ENCODE assay signal across 11 cellular contexts in the genomic region with DNA sequence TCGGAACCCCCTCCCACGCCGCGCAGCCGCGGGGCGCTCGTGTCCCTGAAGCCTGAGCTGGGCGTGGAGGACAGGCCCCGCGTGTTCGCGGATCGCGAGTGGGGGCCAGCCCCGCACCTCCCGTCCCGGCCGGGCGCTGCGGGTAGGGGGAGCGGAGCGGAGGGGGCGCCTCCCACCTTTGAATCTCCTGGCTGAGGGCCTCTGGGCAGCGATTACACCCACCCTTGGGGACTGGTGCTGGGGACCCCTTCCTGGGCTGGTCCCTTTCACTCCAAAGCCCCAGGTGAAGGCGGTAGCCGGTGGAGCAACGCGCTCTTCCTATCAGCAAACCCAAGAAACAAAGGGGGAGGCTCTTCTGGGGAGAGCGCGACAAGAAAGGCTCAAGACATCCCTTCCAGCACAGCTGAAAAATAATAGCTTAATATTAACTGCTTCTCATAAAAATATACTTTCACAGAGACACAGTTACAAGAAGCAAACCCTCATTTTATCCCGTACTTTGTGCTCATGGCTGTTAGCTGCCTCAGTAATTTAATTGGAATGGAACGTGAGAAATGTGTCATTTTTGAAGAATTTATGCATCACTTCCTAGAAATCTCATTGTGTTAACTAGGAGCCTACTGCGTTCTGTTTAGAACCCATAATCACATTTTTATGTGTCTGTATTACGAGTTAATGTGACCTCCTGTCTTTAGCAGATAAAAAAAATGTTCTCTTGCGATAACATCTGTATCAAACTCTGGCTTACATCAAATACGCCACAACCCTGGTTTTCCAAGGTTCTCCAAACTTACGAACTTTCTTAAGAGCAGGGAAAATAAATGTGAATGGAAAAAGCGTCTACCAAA. TPM values are rescaled to one million over a fixed set of nuclear protein-coding genes. Genes with fewer than 3 reads are reported as not detected.
DNase-seq lines count a peak whose midpoint lies in the region; ATAC-seq and TF ChIP-seq lines count a peak whose summit lies in the region.
"Had no signal": no experiment of that assay in that cellular context is flagged by ENCODE, and none has a peak within 500 bp of the region (broad histone marks: within the 10 kb centered on the region; RNA-seq: fewer than 3 reads in every experiment).

No MANE protein-coding gene starts in this region.

- no peaks in the 10 kb centered on the region for H3K36me3 Mint-ChIP-seq in HFFc6 (ENCODE audit: low read depth)

- peak overlapping the region; percentile 58 for H2AFZ ChIP-seq in mammary epithelial cell (ENCODE audit: low read depth, low read length)

- peak overlapping the region; percentile 57 for H3K27ac Mint-ChIP-seq in HFFc6

- H4K20me1 ChIP-seq in mammary epithelial cell (ENCODE audit: insufficient read depth, low read length), result no peaks in the 10 kb centered on the region

- CTCF ChIA-PET in mammary epithelial cell (lab: Charles Lee; ENCODE audit: low non-redundant PET), result interaction anchor here (0.5 to 1.0 kb wide), 3 partner anchors 400 to 1074 kb away, joined by 4 to 6 read pairs (median 4); no protein-coding TSS in a partner anchor

- H3K4me3 Mint-ChIP-seq in HFFc6, result peak overlapping the region; percentile 86

- intact Hi-C loops in mammary epithelial cell (cut with micrococcal nuclease), result loop anchor here (1.0 to 10.0 kb wide), 4 partner anchors 138 to 892 kb away; no protein-coding TSS in a partner anchor

- 5% methylated on average over 13 of the region's 39 CpGs for WGBS in mammary epithelial cell (ENCODE audit: low coverage, missing lambda C conversion rate)

- BruUV-seq in mammary epithelial cell (replicated peaks; lab: Mats Ljungman, UMichigan), result TSS peak; percentile 61

- dilution Hi-C loops in mammary epithelial cell (cut with HindIII; ENCODE audit: low sequenced_read_pairs), result loop anchor here (10.0 to 25.0 kb wide), 2 partner anchors 65 to 393 kb away; no protein-coding TSS in a partner anchor

- peaks cover 25% of the 10 kb centered on the region for H3K4me1 ChIP-seq in mammary epithelial cell (ENCODE audit: insufficient read depth, low read length)

- TF ChIP-seq CTCF in HFFc6 (IDR thresholded peaks at IDR 0.05) (no peak), mammary epithelial cell (conservative IDR thresholded peaks at IDR 0.05 in 1 of 2, IDR thresholded peaks at IDR 0.05 in 1 of 2; ENCODE audit: extremely low read depth in 1 of 2, insufficient read depth in 1 of 2, low read depth in 1 of 2, low read length in 2 of 2) (no peak)

- H3K27me3 ChIP-seq in mammary epithelial cell (ENCODE audit: insufficient read depth, low read length), result no peaks in the 10 kb centered on the region

- peaks cover 43% of the 10 kb centered on the region for H3K4me1 Mint-ChIP-seq in HFFc6 (ENCODE audit: low read depth)

- in situ Hi-C loops in ACHN (cut with HindIII; ENCODE audit: low pct_ligation_motif_present, low pct_unique_long_range_greater_than_20kb, low sequenced_read_pairs) (loop anchor here (25.0 kb wide), 1 partner anchor 393 kb away; no protein-coding TSS in a partner anchor), mammary epithelial cell (cut with MboI; ENCODE audit: low sequenced_read_pairs in 2 of 2) (loop anchor here (5.0 kb wide), 1 partner anchor 403 kb away; no protein-coding TSS in a partner anchor)

- H3K9me3 ChIP-seq in mammary epithelial cell (replicated peaks; ENCODE audit: insufficient read depth, low read length), result no peaks in the 10 kb centered on the region

- H3K36me3 ChIP-seq in mammary epithelial cell (ENCODE audit: insufficient read depth, low read length), result no peaks in the 10 kb centered on the region

- H3K27me3 Mint-ChIP-seq in HFFc6 (ENCODE audit: insufficient read depth), result peaks cover 15% of the 10 kb centered on the region

- H3K4me2 ChIP-seq in mammary epithelial cell (ENCODE audit: insufficient read depth, low read depth, low read length), result peak overlapping the region; percentile 96

- no peak overlapping the region for H3K9ac ChIP-seq in mammary epithelial cell (ENCODE audit: insufficient read depth, low read length)

- no peak for ATAC-seq in GM18867 (IDR thresholded peaks at IDR 0.05; ENCODE audit: unreplicated experiment)
- no peak for ATAC-seq in GM19324 (IDR thresholded peaks at IDR 0.05; ENCODE audit: low FRiP score, unreplicated experiment)

- H3K4me3 ChIP-seq in mammary epithelial cell (replicated peaks in 1 of 3; ENCODE audit: insufficient read depth in 1 of 3, low read depth in 2 of 3, low read length in 3 of 3), result peak overlapping the region; percentile 12 to 44 (median 31)
- H3K4me3 ChIP-seq: skin epidermis had no signal

- H3K9me3 Mint-ChIP-seq in HFFc6, result no peaks in the 10 kb centered on the region

- peak; percentile 88 for DNase-seq in ACHN
- DNase-seq in HFFc6, result peak; percentile 26
- DNase-seq in mammary epithelial cell, result peak; percentile 49
- peak; percentile 76 to 86 for DNase-seq in lung microvascular endothelial cell (ENCODE audit: low read depth in 2 of 2)
- no peak for DNase-seq in hypothalamus (lab: John Stamatoyannopoulos, UW)
- DNase-seq in iPS-NIHi11 (ENCODE audit: low spot score), result no peak
- DNase-seq: T-helper 9 cell had no signal

- H3K79me2 ChIP-seq in mammary epithelial cell (ENCODE audit: insufficient read depth, low read length), result no peaks in the 10 kb centered on the region

- peak overlapping the region; percentile 47 for H3K27ac ChIP-seq in mammary epithelial cell (ENCODE audit: insufficient read depth, low read depth, low read length)

RNA-seq across cellular contexts. Expression of gene GBX2, which starts 11.7 kb away (rescaled TPM):
- total RNA-seq in HFFc6 (2021; fragmentation: NEBNext Ultra II Directional; extraction: Animal tissue kit (Norgen Biotek cat#: 25700)), result not detected
- total RNA-seq in mammary epithelial cell (under 1 TPM; 0.17 to 0.38 TPM), lung microvascular endothelial cell (under 0.01 and 2.0 TPM in 2 replicates)
- not detected for polyA plus RNA-seq in mammary epithelial cell
- not detected for polyA minus RNA-seq in mammary epithelial cell
- total RNA-seq: temporal lobe had no signal

Comparison
In these comparisons a context has a peak if more than half of its experiments do, and no peak if none do; other contexts are left out.
1. DNase-seq: peak in ACHN (single experiment), HFFc6 (single experiment), mammary epithelial cell (single experiment) and lung microvascular endothelial cell (2 of 2); none in hypothalamus (0 of 51) and iPS-NIHi11 (single experiment).